ENCODE assay signal across 12 cellular contexts in genomic region chr9:137367506-137368430, GRCh38.
"Had no signal": no experiment of that assay in that cellular context is flagged by ENCODE, and none has a peak within 500 bp of the region (broad histone marks: within the 10 kb centered on the region; RNA-seq: fewer than 3 reads in every experiment).

No MANE protein-coding gene starts in this region.

- H3K36me3 ChIP-seq: cardiac muscle cell had no signal

- H3K4me1 ChIP-seq: vagina had no signal

- ATAC-seq: effector memory CD8-positive, alpha-beta T cell; natural killer cell had no signal

- H3K9me3 ChIP-seq: vagina had no signal

- H3K27ac ChIP-seq: cardiac muscle cell, skin epidermis, vagina had no signal

- H3K4me3 ChIP-seq: cardiac muscle cell, skin epidermis, vagina had no signal

- DNase-seq: activated CD4-positive, alpha-beta T cell treated with anti-CD3 and anti-CD28 coated beads for 48 hours; activated naive CD4-positive, alpha-beta T cell treated with Interleukin-2 at 50 U/mL for 16 hours; effector memory CD8-positive, alpha-beta T cell; hypothalamus; natural killer cell; occipital lobe; T-helper 1 cell; tibial artery had no signal

- H3K27me3 ChIP-seq: cardiac muscle cell, tibial artery, vagina had no signal

- FAIRE-seq: astrocyte had no signal
